Comparison of ENCODE assay signal across 8 cellular contexts in the genomic region with DNA sequence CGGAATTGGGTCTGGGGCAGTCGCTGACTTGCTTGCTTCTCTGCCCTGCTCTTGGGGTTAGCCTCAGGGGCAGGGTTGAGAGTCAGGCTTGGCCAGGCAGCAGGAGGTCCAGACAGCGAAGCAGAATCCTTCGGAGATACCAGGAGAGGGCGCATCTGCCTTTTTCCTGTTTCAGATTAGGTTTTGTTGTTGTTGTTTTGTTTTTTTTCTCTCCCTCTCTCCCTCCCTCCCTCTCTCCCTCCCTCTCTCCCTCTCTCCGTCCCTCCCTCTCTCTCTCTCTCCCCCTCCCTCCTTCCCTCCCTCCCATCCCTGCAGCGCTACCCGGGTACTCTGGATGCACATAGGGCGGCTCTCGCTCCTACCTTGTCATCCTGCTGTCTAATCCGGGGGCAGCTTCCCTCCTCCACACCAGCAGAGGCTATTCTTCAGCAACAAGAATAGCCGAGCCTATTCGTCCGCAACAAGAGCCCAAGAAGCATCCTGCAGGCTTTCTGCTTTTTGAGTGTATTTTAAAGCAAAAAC. TPM values are rescaled to one million over a fixed set of nuclear protein-coding genes. Genes with fewer than 3 reads are reported as not detected.
DNase-seq lines count a peak whose midpoint lies in the region; ATAC-seq and TF ChIP-seq lines count a peak whose summit lies in the region.

No MANE protein-coding gene starts in this region.

- no peaks in the 10 kb centered on the region for H3K36me3 ChIP-seq in gastroesophageal sphincter
- H3K36me3 ChIP-seq in neuron (ENCODE audit: insufficient read depth, low read length) = no peaks in the 10 kb centered on the region
- no peaks in the 10 kb centered on the region for H3K36me3 ChIP-seq in vagina

- peaks cover 23% of the 10 kb centered on the region for H3K36me3 Mint-ChIP-seq in activated naive CD4-positive, alpha-beta T cell treated with anti-CD3 and anti-CD28 coated beads, Interleukin-2, amount 10 ng/mL, durations not matched to agents 7 days and 5 days

- no peak for TF ChIP-seq EP300 in gastroesophageal sphincter (IDR thresholded peaks at IDR 0.05)

- intact Hi-C loops in vagina (cut with DNase I) = no loop called here

- H3K27me3 ChIP-seq in gastroesophageal sphincter (no peaks in the 10 kb centered on the region), neuron (ENCODE audit: insufficient read depth, low read length) (no peaks in the 10 kb centered on the region), vagina (no peaks in the 10 kb centered on the region)

- CTCF ChIA-PET in activated naive CD4-positive, alpha-beta T cell treated with anti-CD3 and anti-CD28 coated beads, Interleukin-2, amount 10 ng/mL, durations not matched to agents 7 days and 5 days (lab: Charles Lee) = interaction anchor here (0.6 to 1.4 kb wide), 11 partner anchors 9 to 892 kb away, joined by 3 to 7 read pairs (median 3); partner anchors contain the start of gene MCM10

- H3K4me1 ChIP-seq in gastroesophageal sphincter (peaks cover 0 to 34% (median 3%) of the 10 kb centered on the region in 3 donors), neuron (ENCODE audit: insufficient read depth, low read length) (peaks cover 10% of the 10 kb centered on the region), vagina (peaks cover 18% of the 10 kb centered on the region)

- peaks cover 49% of the 10 kb centered on the region for H3K4me1 Mint-ChIP-seq in activated naive CD4-positive, alpha-beta T cell treated with anti-CD3 and anti-CD28 coated beads, Interleukin-2, amount 10 ng/mL, durations not matched to agents 7 days and 5 days

- 3% methylated on average over 12 of the region's 14 CpGs; no CpG with 5 or more reads in 1 of the 2 donors for WGBS in gastroesophageal sphincter (ENCODE audit: low coverage in 1 of 2), 2 donors

- peaks cover 15% of the 10 kb centered on the region for H3K27me3 Mint-ChIP-seq in activated naive CD4-positive, alpha-beta T cell treated with anti-CD3 and anti-CD28 coated beads, Interleukin-2, amount 10 ng/mL, durations not matched to agents 7 days and 5 days

- TF ChIP-seq POLR2A in gastroesophageal sphincter (IDR thresholded peaks at IDR 0.05) = no peak
- no peak for TF ChIP-seq POLR2A in vagina (IDR thresholded peaks at IDR 0.05)

- DNase-seq in DMS114 treated with DMSO at 0.1 percent for 48 hours (lab: John Stamatoyannopoulos, UW; ENCODE audit: unreplicated experiment) (peak; percentile 81), HS-5 (ENCODE audit: low read depth) (peak; percentile 24), OCI-M1 (lab: John Stamatoyannopoulos, UW) (peak; percentile 79), vagina (ENCODE audit: extremely low spot score in 2 of 2) (no peak)
- peak; percentile 70 for DNase-seq in activated naive CD4-positive, alpha-beta T cell treated with anti-CD3 and anti-CD28 coated beads, Interleukin-2, amount 10 ng/mL, durations not matched to agents 7 days and 5 days

- peak overlapping the region; percentile 89 to 99 (median 96) for H3K27ac ChIP-seq in gastroesophageal sphincter
- peak overlapping the region; percentile 99 for H3K27ac ChIP-seq in vagina

- H2AFZ ChIP-seq in neuron (ENCODE audit: low read depth, low read length) = peak overlapping the region; percentile 85

- H3K9me3 ChIP-seq in gastroesophageal sphincter (no peaks in the 10 kb centered on the region), neuron (ENCODE audit: low read length) (no peaks in the 10 kb centered on the region), vagina (no peaks in the 10 kb centered on the region)

- TF ChIP-seq CTCF in gastroesophageal sphincter (IDR thresholded peaks at IDR 0.05) = peak in 2 of 4 experiments; percentile 24 to 27
- peak in 2 of 3 experiments; percentile 38 to 39 for TF ChIP-seq CTCF in vagina (IDR thresholded peaks at IDR 0.05)

- peak overlapping the region; percentile 98 for H3K27ac Mint-ChIP-seq in activated naive CD4-positive, alpha-beta T cell treated with anti-CD3 and anti-CD28 coated beads, Interleukin-2, amount 10 ng/mL, durations not matched to agents 7 days and 5 days

- H3K9me3 Mint-ChIP-seq in activated naive CD4-positive, alpha-beta T cell treated with anti-CD3 and anti-CD28 coated beads, Interleukin-2, amount 10 ng/mL, durations not matched to agents 7 days and 5 days = no peaks in the 10 kb centered on the region

- ATAC-seq in GM21360 (IDR thresholded peaks at IDR 0.05; ENCODE audit: unreplicated experiment) (peak; percentile 48), gastroesophageal sphincter (peak; percentile 28)

- peak overlapping the region; percentile 89 to 99 for H3K4me3 ChIP-seq in gastroesophageal sphincter
- H3K4me3 ChIP-seq in neuron (ENCODE audit: low read length) = peak overlapping the region; percentile 77
- peak overlapping the region; percentile 94 to 100 for H3K4me3 ChIP-seq in vagina

- peak overlapping the region; percentile 88 for H3K4me3 Mint-ChIP-seq in activated naive CD4-positive, alpha-beta T cell treated with anti-CD3 and anti-CD28 coated beads, Interleukin-2, amount 10 ng/mL, durations not matched to agents 7 days and 5 days

RNA-seq across cellular contexts. Expression of gene OPTN, which starts 0.8 kb away (rescaled TPM):
- total RNA-seq in gastroesophageal sphincter = 100 to 1,000 TPM in 1 of 4 donors, 10 to 100 TPM in 3; 69.0 to 103 (median 82.2) TPM
- total RNA-seq in vagina = 44.7 TPM

Comparison
In these comparisons a context has a peak if more than half of its experiments do, and no peak if none do; other contexts are left out.
1. DNase-seq: peak in DMS114 treated with DMSO at 0.1 percent for 48 hours (single experiment), HS-5 (single experiment), OCI-M1 (single experiment) and activated naive CD4-positive, alpha-beta T cell treated with anti-CD3 and anti-CD28 coated beads, Interleukin-2, amount 10 ng/mL, durations not matched to agents 7 days and 5 days (single experiment); none in vagina (0 of 2).
2. Peak in every context shown above with its lines, with median percentiles within 50 percentile points of each other: H3K4me3 ChIP-seq.